ENCODE assay signal across 8 cellular contexts in the genomic region with DNA sequence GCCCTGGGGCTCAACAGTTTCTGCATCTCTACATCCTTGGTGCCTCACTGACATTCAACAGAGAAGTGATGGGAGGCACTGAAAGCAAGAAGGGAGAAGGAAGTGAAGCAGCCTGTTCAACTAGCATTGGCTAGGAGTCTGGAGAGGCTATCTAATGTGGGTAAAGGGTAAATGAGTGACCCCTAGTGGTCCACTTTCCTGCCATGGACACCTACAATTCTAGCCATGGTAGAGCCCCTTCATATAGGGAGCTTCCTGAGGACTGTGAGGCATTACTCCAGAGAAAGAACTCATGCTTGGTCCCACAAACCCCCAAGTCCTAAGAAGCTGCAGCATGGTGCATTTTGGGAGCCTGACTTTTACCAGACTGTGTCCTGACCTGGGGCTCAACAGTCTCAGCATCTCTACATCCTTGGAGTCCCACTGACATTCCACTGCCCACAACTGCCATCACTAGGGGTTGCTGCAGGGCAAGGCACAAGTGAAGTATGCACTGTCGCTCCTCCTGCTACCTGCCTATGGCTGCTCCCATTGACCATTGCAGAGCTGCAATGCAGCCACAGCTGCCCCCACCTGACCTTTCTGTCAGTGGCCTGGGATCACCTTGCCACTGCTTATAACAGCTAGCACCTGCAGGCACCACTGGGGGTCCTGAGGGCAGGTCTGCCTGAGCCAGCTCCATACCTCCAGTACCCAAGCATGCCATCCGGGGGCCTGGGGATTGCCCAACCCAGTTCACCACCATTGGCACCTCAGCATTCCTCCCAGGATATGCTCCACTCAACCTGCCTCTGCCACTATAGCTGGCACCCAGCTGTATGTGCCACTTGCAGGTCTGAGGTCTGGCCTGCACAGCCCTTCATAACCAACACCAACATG. TPM values are rescaled to one million over a fixed set of nuclear protein-coding genes. Genes with fewer than 3 reads are reported as not detected.
DNase-seq lines count a peak whose midpoint lies in the region; ATAC-seq and TF ChIP-seq lines count a peak whose summit lies in the region.

No MANE protein-coding gene starts in this region.

- H3K27me3 ChIP-seq in esophagus muscularis mucosa: no peaks in the 10 kb centered on the region

- H3K27ac ChIP-seq in esophagus muscularis mucosa (replicated peaks in 1 of 4): no peak overlapping the region

- H3K4me1 Mint-ChIP-seq in activated naive CD8-positive, alpha-beta T cell treated with anti-CD3 and anti-CD28 coated beads, Interleukin-2, amount 10 ng/mL, durations not matched to agents 7 days and 5 days: peaks cover 19% of the 10 kb centered on the region
- H3K4me1 Mint-ChIP-seq in activated naive CD8-positive, alpha-beta T cell treated with anti-CD3 and anti-CD28 coated beads for 36 hours: peaks cover 24% of the 10 kb centered on the region
- H3K4me1 Mint-ChIP-seq in activated CD4-positive, alpha-beta T cell treated with anti-CD3 and anti-CD28 coated beads, Interleukin-2, amount 10 ng/mL, durations not matched to agents 7 days and 5 days: peaks cover 27% of the 10 kb centered on the region

- no peaks in the 10 kb centered on the region for H3K4me1 ChIP-seq in esophagus muscularis mucosa

- 90% methylated on average over 2 of the region's 2 CpGs for WGBS in esophagus muscularis mucosa

- no peak for TF ChIP-seq EP300 in esophagus muscularis mucosa (IDR thresholded peaks at IDR 0.05)

- intact Hi-C loops in esophagus muscularis mucosa (cut with DNase I): loop anchor here (10.0 kb wide), 1 partner anchor 94 kb away; no protein-coding TSS in a partner anchor

- TF ChIP-seq POLR2A in esophagus muscularis mucosa (IDR thresholded peaks at IDR 0.05; ENCODE audit: low read depth): no peak

- no peak overlapping the region for H3K27ac Mint-ChIP-seq in activated naive CD8-positive, alpha-beta T cell treated with anti-CD3 and anti-CD28 coated beads, Interleukin-2, amount 10 ng/mL, durations not matched to agents 7 days and 5 days
- H3K27ac Mint-ChIP-seq in activated naive CD8-positive, alpha-beta T cell treated with anti-CD3 and anti-CD28 coated beads for 36 hours: no peak overlapping the region
- H3K27ac Mint-ChIP-seq in activated CD4-positive, alpha-beta T cell treated with anti-CD3 and anti-CD28 coated beads, Interleukin-2, amount 10 ng/mL, durations not matched to agents 7 days and 5 days: no peak overlapping the region

- H3K9me3 ChIP-seq in esophagus muscularis mucosa: peaks cover 0 to 9% (median 3%) of the 10 kb centered on the region in 4 donors

- no peaks in the 10 kb centered on the region for H3K36me3 ChIP-seq in esophagus muscularis mucosa

- peak; percentile 24 to 41 (median 25) for TF ChIP-seq CTCF in esophagus muscularis mucosa (IDR thresholded peaks at IDR 0.05)

- POLR2A ChIA-PET in activated naive CD8-positive, alpha-beta T cell treated with anti-CD3 and anti-CD28 coated beads, Interleukin-2, amount 10 ng/mL, durations not matched to agents 7 days and 5 days (lab: Charles Lee): no interaction called here
- POLR2A ChIA-PET in activated CD4-positive, alpha-beta T cell treated with anti-CD3 and anti-CD28 coated beads, Interleukin-2, amount 10 ng/mL, durations not matched to agents 7 days and 5 days (lab: Charles Lee): no interaction called here

- no peak overlapping the region for H3K4me3 ChIP-seq in esophagus muscularis mucosa

- CTCF ChIA-PET in activated CD4-positive, alpha-beta T cell treated with anti-CD3 and anti-CD28 coated beads, Interleukin-2, amount 10 ng/mL, durations not matched to agents 7 days and 5 days (lab: Charles Lee): interaction anchor here (1.0 to 1.2 kb wide), 2 partner anchors 10 to 15 kb away, joined by 3 to 5 read pairs; no protein-coding TSS in a partner anchor

- DNase-seq in activated naive CD8-positive, alpha-beta T cell treated with anti-CD3 and anti-CD28 coated beads, Interleukin-2, amount 10 ng/mL, durations not matched to agents 7 days and 5 days: no peak
- no peak for DNase-seq in activated naive CD8-positive, alpha-beta T cell treated with anti-CD3 and anti-CD28 coated beads for 36 hours
- DNase-seq in NOMO-1 treated with DMSO at 0.1 percent for 48 hours (lab: John Stamatoyannopoulos, UW; ENCODE audit: unreplicated experiment): peak; percentile 51
- no peak for DNase-seq in esophagus muscularis mucosa (ENCODE audit: extremely low spot score)
- DNase-seq in retina: peak; percentile 10
- no peak for DNase-seq in activated CD4-positive, alpha-beta T cell treated with anti-CD3 and anti-CD28 coated beads, Interleukin-2, amount 10 ng/mL, durations not matched to agents 7 days and 5 days
- DNase-seq in DMS114 treated with DMSO at 0.1 percent for 48 hours (lab: John Stamatoyannopoulos, UW; ENCODE audit: unreplicated experiment): no peak

- H3K36me3 Mint-ChIP-seq in activated naive CD8-positive, alpha-beta T cell treated with anti-CD3 and anti-CD28 coated beads, Interleukin-2, amount 10 ng/mL, durations not matched to agents 7 days and 5 days: peaks cover 25% of the 10 kb centered on the region
- H3K36me3 Mint-ChIP-seq in activated naive CD8-positive, alpha-beta T cell treated with anti-CD3 and anti-CD28 coated beads for 36 hours: peaks cover 11% of the 10 kb centered on the region
- H3K36me3 Mint-ChIP-seq in activated CD4-positive, alpha-beta T cell treated with anti-CD3 and anti-CD28 coated beads, Interleukin-2, amount 10 ng/mL, durations not matched to agents 7 days and 5 days (ENCODE audit: low read depth): peaks cover 13% of the 10 kb centered on the region

- H3K27me3 Mint-ChIP-seq in activated naive CD8-positive, alpha-beta T cell treated with anti-CD3 and anti-CD28 coated beads, Interleukin-2, amount 10 ng/mL, durations not matched to agents 7 days and 5 days: peaks cover 6% of the 10 kb centered on the region
- peaks cover 11% of the 10 kb centered on the region for H3K27me3 Mint-ChIP-seq in activated naive CD8-positive, alpha-beta T cell treated with anti-CD3 and anti-CD28 coated beads for 36 hours
- H3K27me3 Mint-ChIP-seq in activated CD4-positive, alpha-beta T cell treated with anti-CD3 and anti-CD28 coated beads, Interleukin-2, amount 10 ng/mL, durations not matched to agents 7 days and 5 days: peaks cover 6% of the 10 kb centered on the region

- H3K4me3 Mint-ChIP-seq in activated naive CD8-positive, alpha-beta T cell treated with anti-CD3 and anti-CD28 coated beads, Interleukin-2, amount 10 ng/mL, durations not matched to agents 7 days and 5 days: no peak overlapping the region
- no peak overlapping the region for H3K4me3 Mint-ChIP-seq in activated naive CD8-positive, alpha-beta T cell treated with anti-CD3 and anti-CD28 coated beads for 36 hours
- no peak overlapping the region for H3K4me3 Mint-ChIP-seq in activated CD4-positive, alpha-beta T cell treated with anti-CD3 and anti-CD28 coated beads, Interleukin-2, amount 10 ng/mL, durations not matched to agents 7 days and 5 days

- ATAC-seq in activated naive CD8-positive, alpha-beta T cell treated with anti-CD3 and anti-CD28 coated beads, Interleukin-2, amount 10 ng/mL, durations not matched to agents 7 days and 5 days (ENCODE audit: low read depth): peak; percentile 28
- ATAC-seq in GM19351 (IDR thresholded peaks at IDR 0.05; ENCODE audit: unreplicated experiment): no peak

- H3K9me3 Mint-ChIP-seq in activated naive CD8-positive, alpha-beta T cell treated with anti-CD3 and anti-CD28 coated beads, Interleukin-2, amount 10 ng/mL, durations not matched to agents 7 days and 5 days: peaks cover 20% of the 10 kb centered on the region
- peaks cover 32% of the 10 kb centered on the region for H3K9me3 Mint-ChIP-seq in activated naive CD8-positive, alpha-beta T cell treated with anti-CD3 and anti-CD28 coated beads for 36 hours
- peaks cover 24% of the 10 kb centered on the region for H3K9me3 Mint-ChIP-seq in activated CD4-positive, alpha-beta T cell treated with anti-CD3 and anti-CD28 coated beads, Interleukin-2, amount 10 ng/mL, durations not matched to agents 7 days and 5 days

RNA-seq across cellular contexts. Expression of a gene that starts 44.1 kb away (rescaled TPM):
- total RNA-seq in activated naive CD8-positive, alpha-beta T cell treated with anti-CD3 and anti-CD28 coated beads, Interleukin-2, amount 10 ng/mL, durations not matched to agents 7 days and 5 days: 10 to 100 TPM; 98.6 to 99.8 TPM
- 100 to 1,000 TPM; 103 to 106 TPM for total RNA-seq in activated naive CD8-positive, alpha-beta T cell treated with anti-CD3 and anti-CD28 coated beads for 36 hours
- total RNA-seq in esophagus muscularis mucosa: 10 to 100 TPM; 22.2 to 45.4 (median 36.4) TPM
- 10 to 100 TPM; 84.1 to 95.4 TPM for total RNA-seq in activated CD4-positive, alpha-beta T cell treated with anti-CD3 and anti-CD28 coated beads, Interleukin-2, amount 10 ng/mL, durations not matched to agents 7 days and 5 days

Comparison
In these comparisons a context has a peak if more than half of its experiments do, and no peak if none do; other contexts are left out.
1. DNase-seq: peak in NOMO-1 treated with DMSO at 0.1 percent for 48 hours (single experiment) and retina (single experiment); none in activated naive CD8-positive, alpha-beta T cell treated with anti-CD3 and anti-CD28 coated beads, Interleukin-2, amount 10 ng/mL, durations not matched to agents 7 days and 5 days (single experiment), activated naive CD8-positive, alpha-beta T cell treated with anti-CD3 and anti-CD28 coated beads for 36 hours (single experiment), esophagus muscularis mucosa (single experiment), activated CD4-positive, alpha-beta T cell treated with anti-CD3 and anti-CD28 coated beads, Interleukin-2, amount 10 ng/mL, durations not matched to agents 7 days and 5 days (single experiment) and DMS114 treated with DMSO at 0.1 percent for 48 hours (single experiment).